ENCODE assay signal across 20 cellular contexts in genomic region chr17:14805348-14805747, GRCh38.
DNase-seq lines count a peak whose midpoint lies in the region; ATAC-seq, FAIRE-seq and TF ChIP-seq lines count a peak whose summit lies in the region.
"Had no signal": no experiment of that assay in that cellular context is flagged by ENCODE, and none has a peak within 500 bp of the region (broad histone marks: within the 10 kb centered on the region; RNA-seq: fewer than 3 reads in every experiment).

No MANE protein-coding gene starts in this region.

- no peaks in the 10 kb centered on the region for H3K27me3 ChIP-seq in bronchial epithelial cell (ENCODE audit: control insufficient read depth, insufficient read depth, low read length)
- H3K27me3 ChIP-seq: MG63, SJCRH30 had no signal

- FAIRE-seq in bronchial epithelial cell (lab: Jason Lieb, UNC), result no peak

- no peak overlapping the region for H3K27ac ChIP-seq in C4-2B
- H3K27ac ChIP-seq: SJCRH30 had no signal

- no peak overlapping the region for H3K27ac Mint-ChIP-seq in natural killer cell treated with Interleukin-12 subunit alpha and Interleukin-12 subunit beta and Interleukin-15 and Interleukin-18, amount 100 ng/mL, for 72 hours
- H3K27ac Mint-ChIP-seq: activated CD8-positive, alpha-beta memory T cell treated with anti-CD3 and anti-CD28 coated beads, Interleukin-2, amount 10 ng/mL, durations not matched to agents 7 days and 5 days; T-helper 2 cell treated with Interferon-gamma antibody and Interleukin-4, amounts not matched to agents 5 μg/mL and 100 μg/mL, for 36 hours had no signal

- no peak overlapping the region for H3K4me3 ChIP-seq in bronchial epithelial cell (ENCODE audit: low read depth, low read length)
- H3K4me3 ChIP-seq: MG63, SJCRH30, smooth muscle cell had no signal

- no peaks in the 10 kb centered on the region for H3K36me3 Mint-ChIP-seq in natural killer cell treated with Interleukin-12 subunit alpha and Interleukin-12 subunit beta and Interleukin-15 and Interleukin-18, amount 100 ng/mL, for 72 hours
- H3K36me3 Mint-ChIP-seq: activated CD8-positive, alpha-beta memory T cell treated with anti-CD3 and anti-CD28 coated beads, Interleukin-2, amount 10 ng/mL, durations not matched to agents 7 days and 5 days had no signal

- no peak overlapping the region for H3K4me3 Mint-ChIP-seq in natural killer cell treated with Interleukin-12 subunit alpha and Interleukin-12 subunit beta and Interleukin-15 and Interleukin-18, amount 100 ng/mL, for 72 hours
- H3K4me3 Mint-ChIP-seq: activated CD8-positive, alpha-beta memory T cell treated with anti-CD3 and anti-CD28 coated beads, Interleukin-2, amount 10 ng/mL, durations not matched to agents 7 days and 5 days; T-helper 2 cell treated with Interferon-gamma antibody and Interleukin-4, amounts not matched to agents 5 μg/mL and 100 μg/mL, for 36 hours had no signal

- TF ChIP-seq CTCF in C4-2B (conservative IDR thresholded peaks at IDR 0.05) (0 out of 2 replicates have a peak, but pooled peaks have one; percentile 4), bronchial epithelial cell (IDR thresholded peaks at IDR 0.05; ENCODE audit: insufficient read depth, low read length, severe bottlenecking) (peak; percentile 1)

- H3K27me3 Mint-ChIP-seq in natural killer cell treated with Interleukin-12 subunit alpha and Interleukin-12 subunit beta and Interleukin-15 and Interleukin-18, amount 100 ng/mL, for 72 hours, result peaks cover 17 to 24% of the 10 kb centered on the region in 2 donors
- H3K27me3 Mint-ChIP-seq: activated CD8-positive, alpha-beta memory T cell treated with anti-CD3 and anti-CD28 coated beads, Interleukin-2, amount 10 ng/mL, durations not matched to agents 7 days and 5 days; progenitor cell of endocrine pancreas had no signal

- no peaks in the 10 kb centered on the region for H3K36me3 ChIP-seq in bronchial epithelial cell (ENCODE audit: control insufficient read depth, insufficient read depth, low read length)
- H3K36me3 ChIP-seq: MG63, SJCRH30 had no signal

- DNase-seq in LHCN-M2 (ENCODE audit: low read depth), result peak; percentile 39
- no peak for DNase-seq in bronchial epithelial cell (ENCODE audit: low read depth)
- peak; percentile 10 for DNase-seq in medulla oblongata (ENCODE audit: extremely low spot score)
- no peak for DNase-seq in ureter (ENCODE audit: low spot score)
- DNase-seq in activated CD4-positive, alpha-beta T cell treated with anti-CD3 and anti-CD28 coated beads, Interleukin-2, amount 50 U/mL, for 48 hours, result no peak
- DNase-seq in natural killer cell treated with Interleukin-12 subunit alpha and Interleukin-12 subunit beta and Interleukin-15 and Interleukin-18, amount 100 ng/mL, for 72 hours (ENCODE audit: low spot score), result no peak
- DNase-seq: activated CD4-positive, CD25-positive, alpha-beta regulatory T cell treated with anti-CD3 and anti-CD28 coated beads, Interleukin-2, amount 50 U/mL, for 72 hours; activated CD8-positive, alpha-beta memory T cell treated with anti-CD3 and anti-CD28 coated beads, Interleukin-2, amount 10 ng/mL, durations not matched to agents 7 days and 5 days; cerebellar nuclear complex; left ventricle myocardium superior; MG63; NCI-H1930; NCI-H510A treated with DMSO at 0.1 percent for 48 hours had no signal

- no peak for ATAC-seq in GM19467 (IDR thresholded peaks at IDR 0.05; ENCODE audit: unreplicated experiment)
- no peak for ATAC-seq in natural killer cell treated with Interleukin-12 subunit alpha and Interleukin-12 subunit beta and Interleukin-15 and Interleukin-18, amount 100 ng/mL, for 72 hours
- ATAC-seq: activated CD8-positive, alpha-beta memory T cell treated with anti-CD3 and anti-CD28 coated beads, Interleukin-2, amount 10 ng/mL, durations not matched to agents 7 days and 5 days; HCT116; left ventricle myocardium superior had no signal

- H3K9me3 Mint-ChIP-seq in natural killer cell treated with Interleukin-12 subunit alpha and Interleukin-12 subunit beta and Interleukin-15 and Interleukin-18, amount 100 ng/mL, for 72 hours, result no peaks in the 10 kb centered on the region

- H3K4me1 Mint-ChIP-seq in natural killer cell treated with Interleukin-12 subunit alpha and Interleukin-12 subunit beta and Interleukin-15 and Interleukin-18, amount 100 ng/mL, for 72 hours (ENCODE audit: low read depth in 2 of 2), result no peaks in the 10 kb centered on the region
- H3K4me1 Mint-ChIP-seq: activated CD8-positive, alpha-beta memory T cell treated with anti-CD3 and anti-CD28 coated beads, Interleukin-2, amount 10 ng/mL, durations not matched to agents 7 days and 5 days had no signal

Comparison
In these comparisons a context has a peak if more than half of its experiments do, and no peak if none do; other contexts are left out.
1. DNase-seq: peak in LHCN-M2 (single experiment) and medulla oblongata (single experiment); none in bronchial epithelial cell (single experiment), ureter (single experiment), activated CD4-positive, alpha-beta T cell treated with anti-CD3 and anti-CD28 coated beads, Interleukin-2, amount 50 U/mL, for 48 hours (0 of 2) and natural killer cell treated with Interleukin-12 subunit alpha and Interleukin-12 subunit beta and Interleukin-15 and Interleukin-18, amount 100 ng/mL, for 72 hours (single experiment).